Comparison of ENCODE assay signal across 1 cellular context in the genomic region with DNA sequence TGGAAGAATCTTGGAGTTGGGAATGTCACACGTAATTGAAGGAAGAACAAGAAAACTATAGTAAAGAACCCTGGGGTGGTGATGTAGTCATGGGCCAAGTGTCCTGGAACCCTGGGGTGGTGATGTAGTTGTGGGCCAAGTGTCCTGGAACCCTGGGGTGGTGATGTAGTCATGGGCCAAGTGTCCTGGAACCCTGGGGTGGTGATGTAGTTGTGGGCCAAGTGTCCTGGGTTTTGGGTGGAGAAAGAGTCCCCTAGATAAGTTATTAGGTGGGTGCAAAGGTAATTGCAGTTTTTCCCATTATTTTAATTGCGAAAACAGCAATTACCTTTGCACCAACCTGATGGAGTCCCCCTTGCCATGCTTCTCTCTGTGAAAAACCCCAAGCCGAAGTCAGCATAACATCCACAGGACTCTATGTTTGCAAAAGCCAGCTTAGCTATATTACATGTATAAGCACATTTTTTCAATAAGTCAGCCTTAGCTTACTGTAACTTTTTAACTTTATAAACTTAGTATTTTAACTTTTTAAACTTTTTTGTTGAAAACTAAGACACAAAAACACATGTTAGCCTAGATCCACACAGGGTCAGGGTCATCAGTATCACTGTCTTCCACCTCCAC.
TF ChIP-seq lines count a peak whose summit lies in the region.

No MANE protein-coding gene starts in this region.

TF ChIP-seq in GM23338, 12 proteins besides CTCF, POLR2A, EP300 and RAD21 (continued from another document):
- TF ChIP-seq, protein P1, sequence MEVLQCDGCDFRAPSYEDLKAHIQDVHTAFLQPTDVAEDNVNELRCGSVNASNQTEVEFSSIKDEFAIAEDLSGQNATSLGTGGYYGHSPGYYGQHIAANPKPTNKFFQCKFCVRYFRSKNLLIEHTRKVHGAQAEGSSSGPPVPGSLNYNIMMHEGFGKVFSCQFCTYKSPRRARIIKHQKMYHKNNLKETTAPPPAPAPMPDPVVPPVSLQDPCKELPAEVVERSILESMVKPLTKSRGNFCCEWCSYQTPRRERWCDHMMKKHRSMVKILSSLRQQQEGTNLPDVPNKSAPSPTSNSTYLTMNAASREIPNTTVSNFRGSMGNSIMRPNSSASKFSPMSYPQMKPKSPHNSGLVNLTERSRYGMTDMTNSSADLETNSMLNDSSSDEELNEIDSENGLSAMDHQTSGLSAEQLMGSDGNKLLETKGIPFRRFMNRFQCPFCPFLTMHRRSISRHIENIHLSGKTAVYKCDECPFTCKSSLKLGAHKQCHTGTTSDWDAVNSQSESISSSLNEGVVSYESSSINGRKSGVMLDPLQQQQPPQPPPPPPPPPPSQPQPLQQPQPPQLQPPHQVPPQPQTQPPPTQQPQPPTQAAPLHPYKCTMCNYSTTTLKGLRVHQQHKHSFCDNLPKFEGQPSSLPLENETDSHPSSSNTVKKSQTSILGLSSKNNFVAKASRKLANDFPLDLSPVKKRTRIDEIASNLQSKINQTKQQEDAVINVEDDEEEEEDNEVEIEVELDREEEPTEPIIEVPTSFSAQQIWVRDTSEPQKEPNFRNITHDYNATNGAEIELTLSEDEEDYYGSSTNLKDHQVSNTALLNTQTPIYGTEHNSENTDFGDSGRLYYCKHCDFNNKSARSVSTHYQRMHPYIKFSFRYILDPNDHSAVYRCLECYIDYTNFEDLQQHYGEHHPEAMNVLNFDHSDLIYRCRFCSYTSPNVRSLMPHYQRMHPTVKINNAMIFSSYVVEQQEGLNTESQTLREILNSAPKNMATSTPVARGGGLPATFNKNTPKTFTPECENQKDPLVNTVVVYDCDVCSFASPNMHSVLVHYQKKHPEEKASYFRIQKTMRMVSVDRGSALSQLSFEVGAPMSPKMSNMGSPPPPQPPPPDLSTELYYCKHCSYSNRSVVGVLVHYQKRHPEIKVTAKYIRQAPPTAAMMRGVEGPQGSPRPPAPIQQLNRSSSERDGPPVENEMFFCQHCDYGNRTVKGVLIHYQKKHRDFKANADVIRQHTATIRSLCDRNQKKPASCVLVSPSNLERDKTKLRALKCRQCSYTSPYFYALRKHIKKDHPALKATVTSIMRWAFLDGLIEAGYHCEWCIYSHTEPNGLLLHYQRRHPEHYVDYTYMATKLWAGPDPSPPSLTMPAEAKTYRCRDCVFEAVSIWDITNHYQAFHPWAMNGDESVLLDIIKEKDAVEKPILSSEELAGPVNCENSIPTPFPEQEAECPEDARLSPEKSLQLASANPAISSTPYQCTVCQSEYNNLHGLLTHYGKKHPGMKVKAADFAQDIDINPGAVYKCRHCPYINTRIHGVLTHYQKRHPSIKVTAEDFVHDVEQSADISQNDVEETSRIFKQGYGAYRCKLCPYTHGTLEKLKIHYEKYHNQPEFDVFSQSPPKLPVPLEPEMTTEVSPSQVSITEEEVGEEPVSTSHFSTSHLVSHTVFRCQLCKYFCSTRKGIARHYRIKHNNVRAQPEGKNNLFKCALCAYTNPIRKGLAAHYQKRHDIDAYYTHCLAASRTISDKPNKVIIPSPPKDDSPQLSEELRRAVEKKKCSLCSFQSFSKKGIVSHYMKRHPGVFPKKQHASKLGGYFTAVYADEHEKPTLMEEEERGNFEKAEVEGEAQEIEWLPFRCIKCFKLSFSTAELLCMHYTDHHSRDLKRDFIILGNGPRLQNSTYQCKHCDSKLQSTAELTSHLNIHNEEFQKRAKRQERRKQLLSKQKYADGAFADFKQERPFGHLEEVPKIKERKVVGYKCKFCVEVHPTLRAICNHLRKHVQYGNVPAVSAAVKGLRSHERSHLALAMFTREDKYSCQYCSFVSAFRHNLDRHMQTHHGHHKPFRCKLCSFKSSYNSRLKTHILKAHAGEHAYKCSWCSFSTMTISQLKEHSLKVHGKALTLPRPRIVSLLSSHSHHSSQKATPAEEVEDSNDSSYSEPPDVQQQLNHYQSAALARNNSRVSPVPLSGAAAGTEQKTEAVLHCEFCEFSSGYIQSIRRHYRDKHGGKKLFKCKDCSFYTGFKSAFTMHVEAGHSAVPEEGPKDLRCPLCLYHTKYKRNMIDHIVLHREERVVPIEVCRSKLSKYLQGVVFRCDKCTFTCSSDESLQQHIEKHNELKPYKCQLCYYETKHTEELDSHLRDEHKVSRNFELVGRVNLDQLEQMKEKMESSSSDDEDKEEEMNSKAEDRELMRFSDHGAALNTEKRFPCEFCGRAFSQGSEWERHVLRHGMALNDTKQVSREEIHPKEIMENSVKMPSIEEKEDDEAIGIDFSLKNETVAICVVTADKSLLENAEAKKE (CRISPR knock-in tag; IDR thresholded peaks at IDR 0.05), result no peak
- TF ChIP-seq EZH2 (IDR thresholded peaks at IDR 0.05; ENCODE audit: low read depth, unreplicated experiment), result no peak
- TF ChIP-seq ZNF114 (CRISPR knock-in tag; IDR thresholded peaks at IDR 0.05), result no peak
- TF ChIP-seq EZH2phosphoT487 (IDR thresholded peaks at IDR 0.05; ENCODE audit: unreplicated experiment), result no peak
